In the genomic region with DNA sequence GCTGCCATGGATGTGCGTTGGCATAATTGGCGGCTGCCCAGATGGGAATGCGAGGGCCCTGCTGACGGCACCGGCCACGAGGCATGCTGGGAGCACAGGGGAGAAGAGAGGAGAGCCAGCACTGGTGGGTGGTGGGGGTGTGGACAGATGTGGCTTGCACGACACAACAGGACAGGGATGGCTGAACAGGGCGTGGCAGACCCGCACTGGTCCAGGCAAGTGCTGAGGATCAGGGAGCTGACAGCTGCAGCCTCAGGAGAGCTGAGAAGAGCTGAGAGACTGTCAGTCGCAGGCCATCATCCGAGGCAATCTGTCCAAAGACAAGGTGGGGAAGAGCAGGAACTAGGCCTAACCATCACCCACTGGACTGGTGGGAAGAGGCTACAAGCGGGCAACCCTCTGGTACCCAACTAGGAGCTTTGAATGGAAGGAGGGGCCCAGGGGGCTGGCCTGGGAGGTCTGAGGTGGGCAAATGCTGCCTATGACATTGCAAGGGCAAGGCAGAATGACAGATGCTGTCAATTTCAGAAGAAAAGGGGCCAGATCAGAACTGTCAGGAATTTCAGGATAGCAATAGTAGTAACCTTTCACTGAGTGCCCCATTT, we compare ENCODE assay signal across 10 cellular contexts. TPM values are rescaled to one million over a fixed set of nuclear protein-coding genes. Genes with fewer than 3 reads are reported as not detected.
DNase-seq lines count a peak whose midpoint lies in the region; ATAC-seq and TF ChIP-seq lines count a peak whose summit lies in the region.
"Had no signal": no experiment of that assay in that cellular context is flagged by ENCODE, and none has a peak within 500 bp of the region (broad histone marks: within the 10 kb centered on the region; RNA-seq: fewer than 3 reads in every experiment).

No MANE protein-coding gene starts in this region.

- H3K4me3 ChIP-seq in CD8-positive, alpha-beta memory T cell (ENCODE audit: low read length): no peak overlapping the region
- peak overlapping the region; percentile 96 for H3K4me3 ChIP-seq in Loucy (ENCODE audit: low read length, poor library complexity, severe bottlenecking)
- H3K4me3 ChIP-seq in breast epithelium: peak overlapping the region in 2 of 3 donors; percentile 80 to 93
- H3K4me3 ChIP-seq in brain microvascular endothelial cell (ENCODE audit: low read depth, low read length): no peak overlapping the region
- H3K4me3 ChIP-seq: body of pancreas had no signal

- in situ Hi-C loops in brain microvascular endothelial cell (cut with HindIII; ENCODE audit: low pct_ligation_motif_present, low sequenced_read_pairs): no loop called here

- peaks cover 0 to 54% (median 2%) of the 10 kb centered on the region in 3 donors for H3K36me3 Mint-ChIP-seq in CD8-positive, alpha-beta memory T cell
- no peaks in the 10 kb centered on the region for H3K36me3 Mint-ChIP-seq in natural killer cell treated with Interleukin-12 subunit alpha and Interleukin-12 subunit beta and Interleukin-15 and Interleukin-18, amount 100 ng/mL, for 72 hours

- H3K4me3 Mint-ChIP-seq in CD8-positive, alpha-beta memory T cell: peak overlapping the region; percentile 73 to 99 (median 93)
- H3K4me3 Mint-ChIP-seq in natural killer cell treated with Interleukin-12 subunit alpha and Interleukin-12 subunit beta and Interleukin-15 and Interleukin-18, amount 100 ng/mL, for 72 hours: peak overlapping the region; percentile 97

- no peaks in the 10 kb centered on the region for H3K27me3 ChIP-seq in CD8-positive, alpha-beta memory T cell (ENCODE audit: insufficient read depth, low read length, poor library complexity, severe bottlenecking)
- peaks cover 5% of the 10 kb centered on the region for H3K27me3 ChIP-seq in Loucy (ENCODE audit: insufficient read depth, low read length, poor library complexity, severe bottlenecking)
- H3K27me3 ChIP-seq in breast epithelium: no peaks in the 10 kb centered on the region
- H3K27me3 ChIP-seq in brain microvascular endothelial cell (replicated peaks): no peaks in the 10 kb centered on the region
- H3K27me3 ChIP-seq: body of pancreas had no signal

- H3K79me2 ChIP-seq in Loucy (ENCODE audit: insufficient read depth, low read length): peaks cover 91% of the 10 kb centered on the region

- no peak overlapping the region for H3K27ac ChIP-seq in CD8-positive, alpha-beta memory T cell (ENCODE audit: low read depth, low read length)
- peak overlapping the region; percentile 39 to 90 for H3K27ac ChIP-seq in breast epithelium
- H3K27ac ChIP-seq in brain microvascular endothelial cell: no peak overlapping the region

- no peaks in the 10 kb centered on the region for H3F3A ChIP-seq in Loucy (ENCODE audit: low read depth)

- no peak for DNase-seq in CD8-positive, alpha-beta memory T cell
- DNase-seq in breast epithelium (ENCODE audit: low spot score in 2 of 2) (no peak), brain microvascular endothelial cell (no peak)
- DNase-seq in natural killer cell treated with Interleukin-12 subunit alpha and Interleukin-12 subunit beta and Interleukin-15 and Interleukin-18, amount 100 ng/mL, for 72 hours (ENCODE audit: low spot score): no peak
- DNase-seq: NCI-H2227 treated with DMSO at 0.1 percent for 48 hours had no signal

- no peaks in the 10 kb centered on the region for H3K9me3 Mint-ChIP-seq in CD8-positive, alpha-beta memory T cell
- H3K9me3 Mint-ChIP-seq in natural killer cell treated with Interleukin-12 subunit alpha and Interleukin-12 subunit beta and Interleukin-15 and Interleukin-18, amount 100 ng/mL, for 72 hours: no peaks in the 10 kb centered on the region

- H3K27me3 Mint-ChIP-seq in CD8-positive, alpha-beta memory T cell: no peaks in the 10 kb centered on the region
- H3K27me3 Mint-ChIP-seq in natural killer cell treated with Interleukin-12 subunit alpha and Interleukin-12 subunit beta and Interleukin-15 and Interleukin-18, amount 100 ng/mL, for 72 hours: no peaks in the 10 kb centered on the region

- peak overlapping the region; percentile 99 for H3K9ac ChIP-seq in Loucy (ENCODE audit: low read depth, low read length, poor library complexity, severe bottlenecking)

- H3K4me2 ChIP-seq in Loucy (ENCODE audit: low read depth, low read length, poor library complexity, severe bottlenecking): peak overlapping the region; percentile 97

- peak overlapping the region in 7 of 8 donors; percentile 53 to 98 (median 72) for H3K27ac Mint-ChIP-seq in CD8-positive, alpha-beta memory T cell
- H3K27ac Mint-ChIP-seq in natural killer cell treated with Interleukin-12 subunit alpha and Interleukin-12 subunit beta and Interleukin-15 and Interleukin-18, amount 100 ng/mL, for 72 hours: peak overlapping the region in 1 of 2 donors; percentile 89

- H3K9me2 ChIP-seq in Loucy (replicated peaks; ENCODE audit: low read depth, low read length): no peaks in the 10 kb centered on the region

- ATAC-seq in natural killer cell treated with Interleukin-12 subunit alpha and Interleukin-12 subunit beta and Interleukin-15 and Interleukin-18, amount 100 ng/mL, for 72 hours: no peak
- ATAC-seq in HG02571 (IDR thresholded peaks at IDR 0.05; ENCODE audit: unreplicated experiment): no peak
- no peak for ATAC-seq in HG03135 (IDR thresholded peaks at IDR 0.05; ENCODE audit: unreplicated experiment)
- ATAC-seq in HG02981 (IDR thresholded peaks at IDR 0.05; ENCODE audit: unreplicated experiment): no peak
- ATAC-seq: body of pancreas had no signal

- peaks cover 28% of the 10 kb centered on the region for H3K36me3 ChIP-seq in CD8-positive, alpha-beta memory T cell (ENCODE audit: insufficient read depth, low read length)
- H3K36me3 ChIP-seq in Loucy (ENCODE audit: insufficient read depth, low read length) (peaks cover 21% of the 10 kb centered on the region; the same call in 1 of the 2 replicates), breast epithelium (no peaks in the 10 kb centered on the region), brain microvascular endothelial cell (replicated peaks) (peaks cover 25% of the 10 kb centered on the region)

- H2AFZ ChIP-seq in Loucy (ENCODE audit: low read length): no peak overlapping the region

- H4K20me1 ChIP-seq in Loucy (ENCODE audit: insufficient read depth, low read length, poor library complexity, severe bottlenecking): peaks cover 44% of the 10 kb centered on the region

- POLR2A ChIA-PET in CD8-positive, alpha-beta memory T cell (lab: Charles Lee): no interaction called here

- no peak for TF ChIP-seq POLR2A in breast epithelium (IDR thresholded peaks at IDR 0.05)

- CTCF ChIA-PET in CD8-positive, alpha-beta memory T cell (lab: Charles Lee): interaction anchor here (2.1 kb wide), 1 partner anchor 122 kb away, joined by 6 read pairs; no protein-coding TSS in a partner anchor

- H3K9me3 ChIP-seq in CD8-positive, alpha-beta memory T cell (ENCODE audit: low read length): no peaks in the 10 kb centered on the region
- H3K9me3 ChIP-seq in Loucy (ENCODE audit: insufficient read depth, low read depth, low read length): no peaks in the 10 kb centered on the region
- H3K9me3 ChIP-seq in breast epithelium: peaks cover 0 to under 1% of the 10 kb centered on the region in 2 donors
- H3K9me3 ChIP-seq: body of pancreas had no signal

- intact Hi-C loops in breast epithelium (cut with DNase I; ENCODE audit: low total_unique reads): no loop called here

- H3K4me1 Mint-ChIP-seq in CD8-positive, alpha-beta memory T cell: peaks cover 31 to 54% (median 37%) of the 10 kb centered on the region in 3 donors
- H3K4me1 Mint-ChIP-seq in natural killer cell treated with Interleukin-12 subunit alpha and Interleukin-12 subunit beta and Interleukin-15 and Interleukin-18, amount 100 ng/mL, for 72 hours (ENCODE audit: low read depth in 2 of 2): peaks cover 28 to 31% of the 10 kb centered on the region in 2 donors

- H3K4me1 ChIP-seq in CD8-positive, alpha-beta memory T cell (ENCODE audit: insufficient read depth, low read length): peaks cover 27% of the 10 kb centered on the region
- H3K4me1 ChIP-seq in Loucy (ENCODE audit: insufficient read depth, low read length, poor library complexity, severe bottlenecking) (peaks cover 38% of the 10 kb centered on the region), breast epithelium (peaks cover 24 to 45% of the 10 kb centered on the region in 2 donors)

- TF ChIP-seq CTCF in Loucy (conservative IDR thresholded peaks at IDR 0.05; ENCODE audit: low read length): no peak
- no peak for TF ChIP-seq CTCF in breast epithelium (IDR thresholded peaks at IDR 0.05)
- TF ChIP-seq CTCF in brain microvascular endothelial cell (IDR thresholded peaks at IDR 0.05; ENCODE audit: low read depth, low read length, missing control alignments): no peak

RNA-seq across cellular contexts. Expression of gene GNB1L, which starts 2.4 kb away (rescaled TPM):
- total RNA-seq in CD8-positive, alpha-beta memory T cell: 10 to 100 TPM; 16.6 to 17.9 TPM
- polyA plus RNA-seq in CD8-positive, alpha-beta memory T cell: 14.2 TPM
- 1 to 10 TPM; 5.6 to 8.2 (median 6.3) TPM for total RNA-seq in breast epithelium
- total RNA-seq in natural killer cell treated with Interleukin-12 subunit alpha and Interleukin-12 subunit beta and Interleukin-15 and Interleukin-18, amount 100 ng/mL, for 72 hours: 10 to 100 TPM in 1 of 2 donors, 1 to 10 TPM in 1; 9.7 to 17.9 TPM

RNA-seq across cellular contexts. Expression of gene RTL10, which starts 2.4 kb away (rescaled TPM):
- 10 to 100 TPM; 18.1 to 23.2 TPM for total RNA-seq in CD8-positive, alpha-beta memory T cell
- polyA plus RNA-seq in CD8-positive, alpha-beta memory T cell: 10.8 TPM
- 10 to 100 TPM in 2 of 3 donors, 1 to 10 TPM in 1; 6.7 to 21.5 (median 14.1) TPM for total RNA-seq in breast epithelium
- total RNA-seq in natural killer cell treated with Interleukin-12 subunit alpha and Interleukin-12 subunit beta and Interleukin-15 and Interleukin-18, amount 100 ng/mL, for 72 hours: 10 to 100 TPM; 11.2 to 26.3 TPM

Comparison
In these comparisons a context has a peak if more than half of its experiments do, and no peak if none do; other contexts are left out.
1. H3K27ac ChIP-seq: peak in breast epithelium (2 of 2); none in CD8-positive, alpha-beta memory T cell (single experiment) and brain microvascular endothelial cell (single experiment).
2. H3K4me3 ChIP-seq: peak in Loucy (single experiment) and breast epithelium (2 of 3); none in CD8-positive, alpha-beta memory T cell (single experiment) and brain microvascular endothelial cell (single experiment).